Comparison of ENCODE assay signal across 2 cellular contexts in the genomic region with DNA sequence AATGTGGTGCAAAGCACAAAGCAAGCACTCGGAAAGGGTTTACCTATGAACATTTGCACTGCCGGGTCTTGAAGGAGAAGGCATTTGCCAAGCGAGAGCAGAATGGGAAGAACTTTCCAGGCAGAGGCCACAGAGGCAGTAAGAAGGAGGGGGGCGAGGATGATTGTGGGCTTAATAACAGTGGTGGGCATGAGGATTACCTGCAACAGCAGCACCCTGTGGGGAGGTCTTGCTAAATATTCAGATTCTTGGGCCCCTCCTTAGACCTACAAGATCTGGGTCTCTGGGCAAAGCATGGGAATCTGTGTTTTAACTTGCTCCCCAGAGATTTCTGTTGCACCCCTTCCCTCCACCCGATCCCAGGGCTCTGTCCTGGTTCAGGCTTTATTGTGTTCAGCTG.
TF ChIP-seq lines count a peak whose summit lies in the region.

No MANE protein-coding gene starts in this region.

TF ChIP-seq in H1, 55 proteins besides CTCF, POLR2A, EP300 and RAD21:
- TF ChIP-seq, protein P1, sequence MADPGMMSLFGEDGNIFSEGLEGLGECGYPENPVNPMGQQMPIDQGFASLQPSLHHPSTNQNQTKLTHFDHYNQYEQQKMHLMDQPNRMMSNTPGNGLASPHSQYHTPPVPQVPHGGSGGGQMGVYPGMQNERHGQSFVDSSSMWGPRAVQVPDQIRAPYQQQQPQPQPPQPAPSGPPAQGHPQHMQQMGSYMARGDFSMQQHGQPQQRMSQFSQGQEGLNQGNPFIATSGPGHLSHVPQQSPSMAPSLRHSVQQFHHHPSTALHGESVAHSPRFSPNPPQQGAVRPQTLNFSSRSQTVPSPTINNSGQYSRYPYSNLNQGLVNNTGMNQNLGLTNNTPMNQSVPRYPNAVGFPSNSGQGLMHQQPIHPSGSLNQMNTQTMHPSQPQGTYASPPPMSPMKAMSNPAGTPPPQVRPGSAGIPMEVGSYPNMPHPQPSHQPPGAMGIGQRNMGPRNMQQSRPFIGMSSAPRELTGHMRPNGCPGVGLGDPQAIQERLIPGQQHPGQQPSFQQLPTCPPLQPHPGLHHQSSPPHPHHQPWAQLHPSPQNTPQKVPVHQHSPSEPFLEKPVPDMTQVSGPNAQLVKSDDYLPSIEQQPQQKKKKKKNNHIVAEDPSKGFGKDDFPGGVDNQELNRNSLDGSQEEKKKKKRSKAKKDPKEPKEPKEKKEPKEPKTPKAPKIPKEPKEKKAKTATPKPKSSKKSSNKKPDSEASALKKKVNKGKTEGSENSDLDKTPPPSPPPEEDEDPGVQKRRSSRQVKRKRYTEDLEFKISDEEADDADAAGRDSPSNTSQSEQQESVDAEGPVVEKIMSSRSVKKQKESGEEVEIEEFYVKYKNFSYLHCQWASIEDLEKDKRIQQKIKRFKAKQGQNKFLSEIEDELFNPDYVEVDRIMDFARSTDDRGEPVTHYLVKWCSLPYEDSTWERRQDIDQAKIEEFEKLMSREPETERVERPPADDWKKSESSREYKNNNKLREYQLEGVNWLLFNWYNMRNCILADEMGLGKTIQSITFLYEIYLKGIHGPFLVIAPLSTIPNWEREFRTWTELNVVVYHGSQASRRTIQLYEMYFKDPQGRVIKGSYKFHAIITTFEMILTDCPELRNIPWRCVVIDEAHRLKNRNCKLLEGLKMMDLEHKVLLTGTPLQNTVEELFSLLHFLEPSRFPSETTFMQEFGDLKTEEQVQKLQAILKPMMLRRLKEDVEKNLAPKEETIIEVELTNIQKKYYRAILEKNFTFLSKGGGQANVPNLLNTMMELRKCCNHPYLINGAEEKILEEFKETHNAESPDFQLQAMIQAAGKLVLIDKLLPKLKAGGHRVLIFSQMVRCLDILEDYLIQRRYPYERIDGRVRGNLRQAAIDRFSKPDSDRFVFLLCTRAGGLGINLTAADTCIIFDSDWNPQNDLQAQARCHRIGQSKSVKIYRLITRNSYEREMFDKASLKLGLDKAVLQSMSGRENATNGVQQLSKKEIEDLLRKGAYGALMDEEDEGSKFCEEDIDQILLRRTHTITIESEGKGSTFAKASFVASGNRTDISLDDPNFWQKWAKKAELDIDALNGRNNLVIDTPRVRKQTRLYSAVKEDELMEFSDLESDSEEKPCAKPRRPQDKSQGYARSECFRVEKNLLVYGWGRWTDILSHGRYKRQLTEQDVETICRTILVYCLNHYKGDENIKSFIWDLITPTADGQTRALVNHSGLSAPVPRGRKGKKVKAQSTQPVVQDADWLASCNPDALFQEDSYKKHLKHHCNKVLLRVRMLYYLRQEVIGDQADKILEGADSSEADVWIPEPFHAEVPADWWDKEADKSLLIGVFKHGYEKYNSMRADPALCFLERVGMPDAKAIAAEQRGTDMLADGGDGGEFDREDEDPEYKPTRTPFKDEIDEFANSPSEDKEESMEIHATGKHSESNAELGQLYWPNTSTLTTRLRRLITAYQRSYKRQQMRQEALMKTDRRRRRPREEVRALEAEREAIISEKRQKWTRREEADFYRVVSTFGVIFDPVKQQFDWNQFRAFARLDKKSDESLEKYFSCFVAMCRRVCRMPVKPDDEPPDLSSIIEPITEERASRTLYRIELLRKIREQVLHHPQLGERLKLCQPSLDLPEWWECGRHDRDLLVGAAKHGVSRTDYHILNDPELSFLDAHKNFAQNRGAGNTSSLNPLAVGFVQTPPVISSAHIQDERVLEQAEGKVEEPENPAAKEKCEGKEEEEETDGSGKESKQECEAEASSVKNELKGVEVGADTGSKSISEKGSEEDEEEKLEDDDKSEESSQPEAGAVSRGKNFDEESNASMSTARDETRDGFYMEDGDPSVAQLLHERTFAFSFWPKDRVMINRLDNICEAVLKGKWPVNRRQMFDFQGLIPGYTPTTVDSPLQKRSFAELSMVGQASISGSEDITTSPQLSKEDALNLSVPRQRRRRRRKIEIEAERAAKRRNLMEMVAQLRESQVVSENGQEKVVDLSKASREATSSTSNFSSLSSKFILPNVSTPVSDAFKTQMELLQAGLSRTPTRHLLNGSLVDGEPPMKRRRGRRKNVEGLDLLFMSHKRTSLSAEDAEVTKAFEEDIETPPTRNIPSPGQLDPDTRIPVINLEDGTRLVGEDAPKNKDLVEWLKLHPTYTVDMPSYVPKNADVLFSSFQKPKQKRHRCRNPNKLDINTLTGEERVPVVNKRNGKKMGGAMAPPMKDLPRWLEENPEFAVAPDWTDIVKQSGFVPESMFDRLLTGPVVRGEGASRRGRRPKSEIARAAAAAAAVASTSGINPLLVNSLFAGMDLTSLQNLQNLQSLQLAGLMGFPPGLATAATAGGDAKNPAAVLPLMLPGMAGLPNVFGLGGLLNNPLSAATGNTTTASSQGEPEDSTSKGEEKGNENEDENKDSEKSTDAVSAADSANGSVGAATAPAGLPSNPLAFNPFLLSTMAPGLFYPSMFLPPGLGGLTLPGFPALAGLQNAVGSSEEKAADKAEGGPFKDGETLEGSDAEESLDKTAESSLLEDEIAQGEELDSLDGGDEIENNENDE (IDR thresholded peaks at IDR 0.05; ENCODE audit: insufficient replicate concordance, low read length), result no peak
- no peak for TF ChIP-seq TEAD4 (IDR thresholded peaks at IDR 0.05; ENCODE audit: low read depth, low read length)
- no peak for TF ChIP-seq GTF2F1 (IDR thresholded peaks at IDR 0.05; ENCODE audit: borderline replicate concordance, low read depth, low read length)
- no peak for TF ChIP-seq SIX5 (IDR thresholded peaks at IDR 0.05; ENCODE audit: low read depth, low read length)
- no peak for TF ChIP-seq GABPA (IDR thresholded peaks at IDR 0.05; ENCODE audit: borderline replicate concordance, insufficient read depth, low read length)
- no peak for TF ChIP-seq POLR2AphosphoS5 (IDR thresholded peaks at IDR 0.05; ENCODE audit: low read depth, low read length)

TF ChIP-seq in neural cell, 6 proteins besides CTCF, POLR2A, EP300 and RAD21:
- no peak for TF ChIP-seq POLR2AphosphoS5 (IDR thresholded peaks at IDR 0.05)
- no peak for TF ChIP-seq EZH2 (IDR thresholded peaks at IDR 0.05; ENCODE audit: borderline replicate concordance, insufficient read depth, low read length, poor library complexity, severe bottlenecking)
- no peak for TF ChIP-seq MXI1 (conservative IDR thresholded peaks at IDR 0.05; ENCODE audit: poor library complexity, severe bottlenecking)
- no peak for TF ChIP-seq SMC3 (conservative IDR thresholded peaks at IDR 0.05; ENCODE audit: poor library complexity)
- no peak for TF ChIP-seq TAF1 (IDR thresholded peaks at IDR 0.05; ENCODE audit: low read depth)
- TF ChIP-seq, protein P2, sequence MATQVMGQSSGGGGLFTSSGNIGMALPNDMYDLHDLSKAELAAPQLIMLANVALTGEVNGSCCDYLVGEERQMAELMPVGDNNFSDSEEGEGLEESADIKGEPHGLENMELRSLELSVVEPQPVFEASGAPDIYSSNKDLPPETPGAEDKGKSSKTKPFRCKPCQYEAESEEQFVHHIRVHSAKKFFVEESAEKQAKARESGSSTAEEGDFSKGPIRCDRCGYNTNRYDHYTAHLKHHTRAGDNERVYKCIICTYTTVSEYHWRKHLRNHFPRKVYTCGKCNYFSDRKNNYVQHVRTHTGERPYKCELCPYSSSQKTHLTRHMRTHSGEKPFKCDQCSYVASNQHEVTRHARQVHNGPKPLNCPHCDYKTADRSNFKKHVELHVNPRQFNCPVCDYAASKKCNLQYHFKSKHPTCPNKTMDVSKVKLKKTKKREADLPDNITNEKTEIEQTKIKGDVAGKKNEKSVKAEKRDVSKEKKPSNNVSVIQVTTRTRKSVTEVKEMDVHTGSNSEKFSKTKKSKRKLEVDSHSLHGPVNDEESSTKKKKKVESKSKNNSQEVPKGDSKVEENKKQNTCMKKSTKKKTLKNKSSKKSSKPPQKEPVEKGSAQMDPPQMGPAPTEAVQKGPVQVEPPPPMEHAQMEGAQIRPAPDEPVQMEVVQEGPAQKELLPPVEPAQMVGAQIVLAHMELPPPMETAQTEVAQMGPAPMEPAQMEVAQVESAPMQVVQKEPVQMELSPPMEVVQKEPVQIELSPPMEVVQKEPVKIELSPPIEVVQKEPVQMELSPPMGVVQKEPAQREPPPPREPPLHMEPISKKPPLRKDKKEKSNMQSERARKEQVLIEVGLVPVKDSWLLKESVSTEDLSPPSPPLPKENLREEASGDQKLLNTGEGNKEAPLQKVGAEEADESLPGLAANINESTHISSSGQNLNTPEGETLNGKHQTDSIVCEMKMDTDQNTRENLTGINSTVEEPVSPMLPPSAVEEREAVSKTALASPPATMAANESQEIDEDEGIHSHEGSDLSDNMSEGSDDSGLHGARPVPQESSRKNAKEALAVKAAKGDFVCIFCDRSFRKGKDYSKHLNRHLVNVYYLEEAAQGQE (IDR thresholded peaks at IDR 0.05; ENCODE audit: borderline replicate concordance), result no peak
